ENCODE assay signal across 1 cellular context in the genomic region with DNA sequence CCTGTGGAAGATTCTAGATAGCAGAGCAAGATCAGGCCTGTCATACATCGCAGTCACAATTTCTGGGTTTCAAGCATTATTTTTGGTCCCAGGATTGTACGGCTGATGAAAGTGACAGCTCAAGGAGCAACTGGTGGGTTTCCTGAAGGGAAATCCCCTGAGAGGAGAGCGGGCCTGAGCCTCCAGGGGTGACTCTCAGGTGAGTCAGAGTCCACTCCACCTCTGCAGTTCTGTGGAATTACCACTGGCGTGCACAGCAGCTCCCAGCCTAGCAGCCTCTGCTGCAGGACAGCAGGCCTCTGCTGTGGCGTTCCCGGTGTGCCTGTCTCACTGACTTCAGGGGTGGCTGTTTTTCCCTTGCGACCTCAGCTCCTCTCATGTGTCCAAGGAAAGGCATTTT.
TF ChIP-seq lines count a peak whose summit lies in the region.

No MANE protein-coding gene starts in this region.

TF ChIP-seq in IMR-90, 13 proteins besides CTCF, POLR2A, EP300 and RAD21:
- no peak for TF ChIP-seq RFX5 (IDR thresholded peaks at IDR 0.05; ENCODE audit: low read depth, low read length)
- TF ChIP-seq BHLHE40 (IDR thresholded peaks at IDR 0.05; ENCODE audit: low read depth, low read length) = no peak
- no peak for TF ChIP-seq SMC3 (IDR thresholded peaks at IDR 0.05; ENCODE audit: low read depth, low read length)
- TF ChIP-seq FOS (IDR thresholded peaks at IDR 0.05; ENCODE audit: low read depth, low read length) = peak; percentile 27; the same call in 1 of the 2 replicates
- no peak for TF ChIP-seq CHD1 (IDR thresholded peaks at IDR 0.05; ENCODE audit: low read depth, low read length)
- TF ChIP-seq MAZ (IDR thresholded peaks at IDR 0.05; ENCODE audit: borderline replicate concordance, low read depth, low read length) = no peak
- TF ChIP-seq MAFK (IDR thresholded peaks at IDR 0.05; ENCODE audit: low read depth, low read length) = no peak
- no peak for TF ChIP-seq MXI1 (IDR thresholded peaks at IDR 0.05; ENCODE audit: borderline replicate concordance, low read depth, low read length)
- TF ChIP-seq, protein P1, sequence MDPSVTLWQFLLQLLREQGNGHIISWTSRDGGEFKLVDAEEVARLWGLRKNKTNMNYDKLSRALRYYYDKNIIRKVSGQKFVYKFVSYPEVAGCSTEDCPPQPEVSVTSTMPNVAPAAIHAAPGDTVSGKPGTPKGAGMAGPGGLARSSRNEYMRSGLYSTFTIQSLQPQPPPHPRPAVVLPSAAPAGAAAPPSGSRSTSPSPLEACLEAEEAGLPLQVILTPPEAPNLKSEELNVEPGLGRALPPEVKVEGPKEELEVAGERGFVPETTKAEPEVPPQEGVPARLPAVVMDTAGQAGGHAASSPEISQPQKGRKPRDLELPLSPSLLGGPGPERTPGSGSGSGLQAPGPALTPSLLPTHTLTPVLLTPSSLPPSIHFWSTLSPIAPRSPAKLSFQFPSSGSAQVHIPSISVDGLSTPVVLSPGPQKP (IDR thresholded peaks at IDR 0.05; ENCODE audit: borderline replicate concordance, low read depth, low read length) = no peak
